In genomic region chr16:7504844-7505243, GRCh38 we compare ENCODE assay signal across 35 cellular contexts.
"Had no signal": no experiment of that assay in that cellular context is flagged by ENCODE, and none has a peak within 500 bp of the region (broad histone marks: within the 10 kb centered on the region; RNA-seq: fewer than 3 reads in every experiment).

No MANE protein-coding gene starts in this region.

- H3K4me3 Mint-ChIP-seq: activated B cell treated with CpG ODN at 0.5 μM for 24 hours; activated CD4-positive, alpha-beta memory T cell treated with anti-CD3 and anti-CD28 coated beads for 36 hours; activated CD4-positive, alpha-beta T cell treated with anti-CD3 and anti-CD28 coated beads, Interleukin-2, amount 10 ng/mL, durations not matched to agents 24 days and 14 days; activated CD8-positive, alpha-beta T cell treated with anti-CD3 and anti-CD28 coated beads for 36 hours; activated naive CD4-positive, alpha-beta T cell treated with anti-CD3 and anti-CD28 coated beads for 36 hours; activated naive CD4-positive, alpha-beta T cell treated with anti-CD3 and anti-CD28 coated beads, Interleukin-2, amount 50 U/mL, for 24 hours; activated naive CD8-positive, alpha-beta T cell treated with anti-CD3 and anti-CD28 coated beads for 36 hours; activated T-cell treated with anti-CD3 and anti-CD28 coated beads, Interleukin-2, amount 50 U/mL, for 4 hours; activated T-cell treated with anti-CD3 and anti-CD28 coated beads, Interleukin-2, amount 50 U/mL, for 72 hours; activated T-helper 1 cell treated with anti-CD3 and anti-CD28 coated beads, Interleukin-12 subunit alpha, Interleukin-12 subunit beta, Interleukin-2, Interleukin-4 antibody, amounts not matched to agents 30 ng/mL and 10 ng/mL and 1 ng/mL, durations not matched to agents 14 hours and 24 hours and 36 hours; activated T-helper 17 cell treated with anti-CD3 and anti-CD28 coated beads, Interleukin-2, amount 50 U/mL, for 72 hours; central memory CD8-positive, alpha-beta T cell; T-helper 1 cell treated with Interleukin-12 subunit alpha and Interleukin-12 subunit beta and Interleukin-4 antibody, amounts not matched to agents 30 μg/mL and 1 μg/mL, for 36 hours; T-helper 2 cell treated with Interferon-gamma antibody and Interleukin-4, amounts not matched to agents 5 μg/mL and 100 μg/mL, for 36 hours had no signal

- ATAC-seq: activated CD8-positive, alpha-beta T cell treated with anti-CD3 and anti-CD28 coated beads for 36 hours; activated T-cell treated with anti-CD3 and anti-CD28 coated beads, Interleukin-2, amount 50 U/mL, for 4 hours; activated T-cell treated with anti-CD3 and anti-CD28 coated beads, Interleukin-2, amount 50 U/mL, for 72 hours; activated T-helper 17 cell treated with anti-CD3 and anti-CD28 coated beads, Interleukin-2, amount 50 U/mL, for 72 hours; body of pancreas had no signal

- H3K9me3 ChIP-seq: adrenal gland, body of pancreas, breast epithelium had no signal

- DNase-seq: activated B cell treated with CpG ODN at 0.5 μM for 24 hours; activated CD4-positive, alpha-beta memory T cell treated with anti-CD3 and anti-CD28 coated beads for 36 hours; activated CD4-positive, alpha-beta T cell treated with anti-CD3 and anti-CD28 coated beads for 4 hours; activated CD4-positive, alpha-beta T cell treated with anti-CD3 and anti-CD28 coated beads, Interleukin-2, amount 10 ng/mL, durations not matched to agents 24 days and 14 days; activated CD4-positive, alpha-beta T cell treated with anti-CD3 and anti-CD28 coated beads, Interleukin-2, amount 50 U/mL, for 1 hour; activated CD4-positive, alpha-beta T cell treated with anti-CD3 and anti-CD28 coated beads, Interleukin-2, amount 50 U/mL, for 4 hours; activated CD4-positive, CD25-positive, alpha-beta regulatory T cell treated with anti-CD3 and anti-CD28 coated beads, Interleukin-2, amount 50 U/mL, for 72 hours; activated CD8-positive, alpha-beta memory T cell treated with anti-CD3 and anti-CD28 coated beads, Interleukin-2, amount 50 U/mL, for 4 hours; activated CD8-positive, alpha-beta T cell treated with anti-CD3 and anti-CD28 coated beads for 36 hours; activated effector memory CD4-positive, alpha-beta T cell treated with anti-CD3 and anti-CD28 coated beads, Interleukin-2, amount 50 U/mL, for 16 hours; activated gamma-delta T cell treated with Interleukin-2 at 50 U/mL for 16 hours; activated naive CD4-positive, alpha-beta T cell; activated naive CD4-positive, alpha-beta T cell treated with anti-CD3 and anti-CD28 coated beads for 36 hours; activated naive CD8-positive, alpha-beta T cell treated with anti-CD3 and anti-CD28 coated beads for 36 hours; activated T-cell treated with anti-CD3 and anti-CD28 coated beads for 4 hours; activated T-cell treated with anti-CD3 and anti-CD28 coated beads, Interleukin-2, amount 50 U/mL, for 1 hour; activated T-cell treated with anti-CD3 and anti-CD28 coated beads, Interleukin-2, amount 50 U/mL, for 4 hours; activated T-cell treated with anti-CD3 and anti-CD28 coated beads, Interleukin-2, amount 50 U/mL, for 72 hours; adrenal gland; amniotic stem cell; aorta; body of pancreas; brain microvascular endothelial cell; SW 1271; T-helper 1 cell; T-helper 2 cell; T-helper 9 cell had no signal

- H3K9me3 Mint-ChIP-seq: activated naive CD8-positive, alpha-beta T cell treated with anti-CD3 and anti-CD28 coated beads for 36 hours had no signal

- H3K36me3 ChIP-seq: adrenal gland, brain microvascular endothelial cell, breast epithelium had no signal

- H3K4me3 ChIP-seq: adrenal gland, body of pancreas, breast epithelium had no signal

- H3K4me1 Mint-ChIP-seq: activated B cell treated with CpG ODN at 0.5 μM for 24 hours; activated CD4-positive, alpha-beta T cell treated with anti-CD3 and anti-CD28 coated beads, Interleukin-2, amount 10 ng/mL, durations not matched to agents 24 days and 14 days; activated naive CD4-positive, alpha-beta T cell treated with anti-CD3 and anti-CD28 coated beads, Interleukin-2, amount 50 U/mL, for 24 hours; activated naive CD8-positive, alpha-beta T cell treated with anti-CD3 and anti-CD28 coated beads for 36 hours; activated T-helper 17 cell treated with anti-CD3 and anti-CD28 coated beads, Interleukin-2, amount 50 U/mL, for 72 hours; central memory CD8-positive, alpha-beta T cell had no signal

- H3K4me1 ChIP-seq: adrenal gland, body of pancreas, breast epithelium had no signal

- H3K27ac Mint-ChIP-seq: activated B cell treated with CpG ODN at 0.5 μM for 24 hours; activated CD4-positive, alpha-beta memory T cell treated with anti-CD3 and anti-CD28 coated beads for 36 hours; activated CD4-positive, alpha-beta T cell treated with anti-CD3 and anti-CD28 coated beads, Interleukin-2, amount 10 ng/mL, durations not matched to agents 24 days and 14 days; activated CD8-positive, alpha-beta T cell treated with anti-CD3 and anti-CD28 coated beads for 36 hours; activated naive CD4-positive, alpha-beta T cell treated with anti-CD3 and anti-CD28 coated beads for 36 hours; activated naive CD4-positive, alpha-beta T cell treated with anti-CD3 and anti-CD28 coated beads, Interleukin-2, amount 50 U/mL, for 24 hours; activated naive CD8-positive, alpha-beta T cell treated with anti-CD3 and anti-CD28 coated beads for 36 hours; activated T-cell treated with anti-CD3 and anti-CD28 coated beads, Interleukin-2, amount 50 U/mL, for 72 hours; activated T-helper 1 cell treated with anti-CD3 and anti-CD28 coated beads, Interleukin-12 subunit alpha, Interleukin-12 subunit beta, Interleukin-2, Interleukin-4 antibody, amounts not matched to agents 30 ng/mL and 10 ng/mL and 1 ng/mL, durations not matched to agents 14 hours and 24 hours and 36 hours; activated T-helper 17 cell treated with anti-CD3 and anti-CD28 coated beads, Interleukin-2, amount 50 U/mL, for 72 hours; T-helper 1 cell treated with Interleukin-12 subunit alpha and Interleukin-12 subunit beta and Interleukin-4 antibody, amounts not matched to agents 30 μg/mL and 1 μg/mL, for 36 hours; T-helper 2 cell treated with Interferon-gamma antibody and Interleukin-4, amounts not matched to agents 5 μg/mL and 100 μg/mL, for 36 hours had no signal

- H3K27me3 ChIP-seq: adrenal gland, body of pancreas, brain microvascular endothelial cell, breast epithelium had no signal

- H3K27ac ChIP-seq: adrenal gland, body of pancreas, brain microvascular endothelial cell, breast epithelium, VCaP had no signal

- H3K36me3 Mint-ChIP-seq: activated CD4-positive, alpha-beta memory T cell treated with anti-CD3 and anti-CD28 coated beads for 36 hours; activated naive CD4-positive, alpha-beta T cell treated with anti-CD3 and anti-CD28 coated beads, Interleukin-2, amount 50 U/mL, for 24 hours; activated naive CD8-positive, alpha-beta T cell treated with anti-CD3 and anti-CD28 coated beads for 36 hours had no signal

- H3K27me3 Mint-ChIP-seq: activated B cell treated with CpG ODN at 0.5 μM for 24 hours; activated CD4-positive, alpha-beta memory T cell treated with anti-CD3 and anti-CD28 coated beads for 36 hours; activated CD4-positive, alpha-beta T cell treated with anti-CD3 and anti-CD28 coated beads, Interleukin-2, amount 10 ng/mL, durations not matched to agents 24 days and 14 days; activated CD8-positive, alpha-beta T cell treated with anti-CD3 and anti-CD28 coated beads for 36 hours; activated naive CD4-positive, alpha-beta T cell treated with anti-CD3 and anti-CD28 coated beads, Interleukin-2, amount 50 U/mL, for 24 hours; activated naive CD8-positive, alpha-beta T cell treated with anti-CD3 and anti-CD28 coated beads for 36 hours; activated T-helper 17 cell treated with anti-CD3 and anti-CD28 coated beads, Interleukin-2, amount 50 U/mL, for 72 hours; central memory CD8-positive, alpha-beta T cell had no signal
